Comparison of ENCODE assay signal across 30 cellular contexts in the genomic region with DNA sequence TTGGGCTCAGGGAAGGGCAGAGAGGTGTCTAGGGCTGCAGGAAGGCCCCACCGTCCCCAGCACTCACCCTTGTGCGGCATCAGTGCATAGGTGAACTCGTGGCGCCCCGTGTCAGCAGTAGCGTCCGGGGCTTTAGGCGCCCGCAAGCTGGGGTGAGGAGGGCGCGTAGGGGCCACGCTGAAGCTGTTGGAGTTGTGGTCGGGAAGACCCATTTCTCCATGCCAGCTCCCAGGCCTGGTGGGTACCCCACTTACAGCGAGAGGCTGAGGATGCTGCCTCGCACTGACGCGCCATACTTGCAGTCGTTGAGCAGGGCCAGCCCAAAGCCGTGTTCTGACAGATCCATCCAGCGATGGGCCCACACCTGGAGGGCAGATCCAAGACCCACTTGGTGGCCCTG.
"Had no signal": no experiment of that assay in that cellular context is flagged by ENCODE, and none has a peak within 500 bp of the region (broad histone marks: within the 10 kb centered on the region; RNA-seq: fewer than 3 reads in every experiment).

No MANE protein-coding gene starts in this region.

- DNase-seq: activated CD4-positive, alpha-beta T cell treated with anti-CD3 and anti-CD28 coated beads, Interleukin-2, amount 10 ng/mL, durations not matched to agents 24 days and 14 days; activated CD4-positive, alpha-beta T cell treated with anti-CD3 and anti-CD28 coated beads, Interleukin-2, amount 50 U/mL, for 4 hours; activated CD4-positive, CD25-positive, alpha-beta regulatory T cell; activated CD8-positive, alpha-beta T cell treated with anti-CD3 and anti-CD28 coated beads for 36 hours; activated naive CD4-positive, alpha-beta T cell treated with anti-CD3 and anti-CD28 coated beads, Interleukin-2, amount 10 ng/mL, durations not matched to agents 7 days and 5 days; activated naive CD8-positive, alpha-beta T cell treated with anti-CD3 and anti-CD28 coated beads, Interleukin-2, amount 50 U/mL, for 24 hours; activated T-cell treated with anti-CD3 and anti-CD28 coated beads, Interleukin-2, amount 50 U/mL, for 24 hours; anterior cingulate cortex; caudate nucleus; cerebellar nuclear complex; NCI-H1092 treated with DMSO at 0.1 percent for 48 hours; NCI-H1417; NCI-H146; NCI-H187; NCI-H2029 treated with DMSO at 0.1 percent for 48 hours; NCI-H2107; NCI-H2171; NCI-H510A; NCI-H526; NCI-H748 treated with DMSO at 0.1 percent for 48 hours; NK-92 treated with Interleukin-12 subunit alpha and Interleukin-12 subunit beta, amount 100 ng/mL, for 24 hours; PC-3; T1000; WERI-Rb-1 had no signal

- H3K27ac ChIP-seq: Peyer's patch, WERI-Rb-1 had no signal

- H3K36me3 Mint-ChIP-seq: activated naive CD8-positive, alpha-beta T cell had no signal

- H3K4me1 Mint-ChIP-seq: activated CD4-positive, alpha-beta T cell treated with anti-CD3 and anti-CD28 coated beads, Interleukin-2, amount 10 ng/mL, durations not matched to agents 24 days and 14 days; activated naive CD8-positive, alpha-beta T cell treated with anti-CD3 and anti-CD28 coated beads, Interleukin-2, amount 50 U/mL, for 24 hours; brain had no signal

- H3K9me3 Mint-ChIP-seq: activated CD4-positive, alpha-beta T cell treated with anti-CD3 and anti-CD28 coated beads, Interleukin-2, amount 10 ng/mL, durations not matched to agents 24 days and 14 days; activated CD8-positive, alpha-beta T cell treated with anti-CD3 and anti-CD28 coated beads for 36 hours; activated naive CD4-positive, alpha-beta T cell treated with anti-CD3 and anti-CD28 coated beads, Interleukin-2, amount 10 ng/mL, durations not matched to agents 7 days and 5 days; activated naive CD8-positive, alpha-beta T cell treated with anti-CD3 and anti-CD28 coated beads, Interleukin-2, amount 50 U/mL, for 24 hours; activated T-cell treated with anti-CD3 and anti-CD28 coated beads, Interleukin-2, amount 50 U/mL, for 24 hours; activated T-helper 2 cell treated with anti-CD3 and anti-CD28 coated beads, Interferon-gamma antibody, Interleukin-2, Interleukin-4, amounts not matched to agents 10 μg/mL and 5 μg/mL and 100 μg/mL, durations not matched to agents 14 hours and 24 hours and 36 hours; brain had no signal

- H3K27me3 ChIP-seq: Peyer's patch had no signal

- H3K9me3 ChIP-seq: Peyer's patch had no signal

- H3K4me3 ChIP-seq: Peyer's patch had no signal

- FAIRE-seq: bronchial epithelial cell had no signal

- ATAC-seq: activated CD8-positive, alpha-beta T cell treated with anti-CD3 and anti-CD28 coated beads for 36 hours; activated naive CD8-positive, alpha-beta T cell treated with anti-CD3 and anti-CD28 coated beads, Interleukin-2, amount 50 U/mL, for 24 hours; PC-3; Right ventricle myocardium inferior had no signal

- H3K27me3 Mint-ChIP-seq: activated CD4-positive, alpha-beta T cell treated with anti-CD3 and anti-CD28 coated beads, Interleukin-2, amount 10 ng/mL, durations not matched to agents 24 days and 14 days; activated CD8-positive, alpha-beta T cell treated with anti-CD3 and anti-CD28 coated beads for 36 hours; activated naive CD4-positive, alpha-beta T cell treated with anti-CD3 and anti-CD28 coated beads, Interleukin-2, amount 10 ng/mL, durations not matched to agents 7 days and 5 days; activated naive CD8-positive, alpha-beta T cell; activated naive CD8-positive, alpha-beta T cell treated with anti-CD3 and anti-CD28 coated beads, Interleukin-2, amount 50 U/mL, for 24 hours; activated T-cell treated with anti-CD3 and anti-CD28 coated beads, Interleukin-2, amount 50 U/mL, for 24 hours; brain had no signal

- H3K27ac Mint-ChIP-seq: activated CD4-positive, alpha-beta T cell treated with anti-CD3 and anti-CD28 coated beads, Interleukin-2, amount 10 ng/mL, durations not matched to agents 24 days and 14 days; activated CD8-positive, alpha-beta T cell treated with anti-CD3 and anti-CD28 coated beads for 36 hours; activated naive CD4-positive, alpha-beta T cell treated with anti-CD3 and anti-CD28 coated beads, Interleukin-2, amount 10 ng/mL, durations not matched to agents 7 days and 5 days; activated naive CD8-positive, alpha-beta T cell; activated naive CD8-positive, alpha-beta T cell treated with anti-CD3 and anti-CD28 coated beads, Interleukin-2, amount 50 U/mL, for 24 hours; activated T-cell treated with anti-CD3 and anti-CD28 coated beads, Interleukin-2, amount 50 U/mL, for 24 hours; activated T-helper 2 cell treated with anti-CD3 and anti-CD28 coated beads, Interferon-gamma antibody, Interleukin-2, Interleukin-4, amounts not matched to agents 10 μg/mL and 5 μg/mL and 100 μg/mL, durations not matched to agents 14 hours and 24 hours and 36 hours; brain had no signal

- H3K4me3 Mint-ChIP-seq: activated CD4-positive, alpha-beta T cell treated with anti-CD3 and anti-CD28 coated beads, Interleukin-2, amount 10 ng/mL, durations not matched to agents 24 days and 14 days; activated CD8-positive, alpha-beta T cell treated with anti-CD3 and anti-CD28 coated beads for 36 hours; activated naive CD4-positive, alpha-beta T cell treated with anti-CD3 and anti-CD28 coated beads, Interleukin-2, amount 10 ng/mL, durations not matched to agents 7 days and 5 days; activated naive CD8-positive, alpha-beta T cell; activated naive CD8-positive, alpha-beta T cell treated with anti-CD3 and anti-CD28 coated beads, Interleukin-2, amount 50 U/mL, for 24 hours; activated T-cell treated with anti-CD3 and anti-CD28 coated beads, Interleukin-2, amount 50 U/mL, for 24 hours; brain had no signal
